1 cellular context compared by ENCODE assay signal in genomic region chr11:45848654-45849081, GRCh38.
TF ChIP-seq lines count a peak whose summit lies in the region.

No MANE protein-coding gene starts in this region.

TF ChIP-seq in H1, 55 proteins besides CTCF, POLR2A, EP300 and RAD21:
- TF ChIP-seq PHF8 (conservative IDR thresholded peaks at IDR 0.05; ENCODE audit: low read depth, low read length) (no peak), YY1 (IDR thresholded peaks at IDR 0.05; ENCODE audit: low read depth, low read length) (no peak), BRCA1 (IDR thresholded peaks at IDR 0.05; ENCODE audit: low read depth, low read length) (no peak), ZNF274 (IDR thresholded peaks at IDR 0.05; ENCODE audit: borderline replicate concordance, extremely low read depth, low read length) (no peak), USF2 (IDR thresholded peaks at IDR 0.05; ENCODE audit: low read length) (no peak), SUZ12 (IDR thresholded peaks at IDR 0.05; ENCODE audit: low read length) (no peak), CHD2 (IDR thresholded peaks at IDR 0.05; ENCODE audit: low read length) (no peak), EGR1 (IDR thresholded peaks at IDR 0.05; ENCODE audit: borderline replicate concordance, low read depth, low read length) (no peak), SAP30 (IDR thresholded peaks at IDR 0.05; ENCODE audit: insufficient read depth, insufficient replicate concordance, low read length) (no peak), NANOG (IDR thresholded peaks at IDR 0.05; ENCODE audit: insufficient read depth, low read depth, low read length, poor library complexity, severe bottlenecking) (no peak), RXRA (IDR thresholded peaks at IDR 0.05; ENCODE audit: insufficient read depth, low read depth, low read length) (no peak), HDAC6 (IDR thresholded peaks at IDR 0.05; ENCODE audit: low read depth, low read length) (no peak)
TF ChIP-seq in H1: peak in this region for 0.
